ENCODE assay signal across 8 cellular contexts in genomic region chr11:14633506-14634224, GRCh38. TPM values are rescaled to one million over a fixed set of nuclear protein-coding genes. Genes with fewer than 3 reads are reported as not detected.
DNase-seq lines count a peak whose midpoint lies in the region; ATAC-seq and TF ChIP-seq lines count a peak whose summit lies in the region.
"Not testable (repeated sequence)": the region's sequence is repeated elsewhere in the genome, so short reads cannot be mapped to it uniquely, and the experiment has no call there.
"Had no signal": no experiment of that assay in that cellular context is flagged by ENCODE, and none has a peak within 500 bp of the region (broad histone marks: within the 10 kb centered on the region; RNA-seq: fewer than 3 reads in every experiment).

No MANE protein-coding gene starts in this region.

- intact Hi-C loops in colonic mucosa (cut with DNase I), result not testable (repeated sequence)

- not testable (repeated sequence) for H3K9me3 ChIP-seq in DND-41 (ENCODE audit: insufficient read depth, low read length, severe bottlenecking); T-helper 17 cell (ENCODE audit: control insufficient read depth, low read length, poor library complexity, severe bottlenecking); colonic mucosa; mucosa of rectum (ENCODE audit: control insufficient read depth in 2 of 2, low read length in 2 of 2)

- H3K36me3 Mint-ChIP-seq in T-helper 17 cell (ENCODE audit: low read depth); activated T-cell treated with anti-CD3 and anti-CD28 coated beads, Interleukin-2, amount 50 U/mL, for 4 hours (ENCODE audit: insufficient read depth): not testable (repeated sequence)

- H4K20me1 ChIP-seq in DND-41 (ENCODE audit: insufficient read depth, low read length), result not testable (repeated sequence)

- H3K9ac ChIP-seq in DND-41 (ENCODE audit: low read depth, low read length), result peak overlapping the region; percentile 33
- not testable (repeated sequence) for H3K9ac ChIP-seq in colonic mucosa (ENCODE audit: low read depth in 2 of 2, low read length in 2 of 2); mucosa of rectum (ENCODE audit: low read depth in 1 of 2, low read length in 2 of 2)

- H3K4me1 ChIP-seq in DND-41 (ENCODE audit: insufficient read depth, low read length) (peaks cover 49% of the 10 kb centered on the region), mucosa of rectum (ENCODE audit: control insufficient read depth in 2 of 2, insufficient read depth in 2 of 2, low read length in 2 of 2) (peaks cover 12 to 19% of the 10 kb centered on the region in 2 donors)
- H3K4me1 ChIP-seq in colonic mucosa, result not testable (repeated sequence)

- H3K79me2 ChIP-seq in DND-41 (ENCODE audit: insufficient read depth, low read length), result peaks cover 29% of the 10 kb centered on the region

- TF ChIP-seq CTCF in DND-41 (IDR thresholded peaks at IDR 0.05; ENCODE audit: borderline replicate concordance, extremely low read depth, low read length, poor library complexity, severe bottlenecking); colonic mucosa (IDR thresholded peaks at IDR 0.05): not testable (repeated sequence)

- not testable (repeated sequence) for H3K27me3 Mint-ChIP-seq in T-helper 17 cell; activated T-cell treated with anti-CD3 and anti-CD28 coated beads, Interleukin-2, amount 50 U/mL, for 4 hours (ENCODE audit: low read depth)

- not testable (repeated sequence) for H3K36me3 ChIP-seq in DND-41 (ENCODE audit: insufficient read depth, low read length); colonic mucosa; mucosa of rectum (ENCODE audit: control insufficient read depth in 2 of 2, insufficient read depth in 2 of 2, low read length in 2 of 2)

- peaks cover 32% of the 10 kb centered on the region for H3K4me1 Mint-ChIP-seq in T-helper 17 cell
- peaks cover 44% of the 10 kb centered on the region for H3K4me1 Mint-ChIP-seq in activated T-cell treated with anti-CD3 and anti-CD28 coated beads, Interleukin-2, amount 50 U/mL, for 4 hours (ENCODE audit: low read depth)

- H3K4me2 ChIP-seq in DND-41 (ENCODE audit: insufficient read depth, low read length), result peak overlapping the region; percentile 53

- not testable (repeated sequence) for H3K27me3 ChIP-seq in DND-41 (ENCODE audit: insufficient read depth, low read length, poor library complexity); colonic mucosa; mucosa of rectum (ENCODE audit: control insufficient read depth in 2 of 2, insufficient read depth in 2 of 2, low read length in 2 of 2)

- ATAC-seq in DND-41 (ENCODE audit: insufficient read depth, low read depth); T-helper 17 cell; activated T-cell treated with anti-CD3 and anti-CD28 coated beads, Interleukin-2, amount 50 U/mL, for 4 hours: not testable (repeated sequence)

- peak overlapping the region in 1 of 2 experiments; percentile 9; a peak in 1 of 4 replicates for H3K4me3 ChIP-seq in DND-41 (ENCODE audit: low read depth in 1 of 2, low read length in 2 of 2)
- not testable (repeated sequence) for H3K4me3 ChIP-seq in colonic mucosa
- peak overlapping the region; percentile 48 to 56 for H3K4me3 ChIP-seq in mucosa of rectum (ENCODE audit: low read length in 2 of 2)

- DNase-seq in DND-41 (peak; percentile 94), T-helper 17 cell (peak in 2 of 3 donors; percentile 13 to 17), colonic mucosa (peak; percentile 70)
- peak; percentile 54 for DNase-seq in activated CD4-positive, alpha-beta T cell treated with anti-CD3 and anti-CD28 coated beads, Interleukin-2, amount 50 U/mL, for 1 hour
- DNase-seq in activated T-cell treated with anti-CD3 and anti-CD28 coated beads, Interleukin-2, amount 50 U/mL, for 4 hours, result not testable (repeated sequence)
- DNase-seq in activated naive CD4-positive, alpha-beta T cell treated with Interleukin-2 at 50 U/mL for 16 hours, result peak; percentile 19

- H2AFZ ChIP-seq in DND-41 (ENCODE audit: low read depth, low read length), result not testable (repeated sequence)

- H3K27ac ChIP-seq in DND-41 (ENCODE audit: low read length) (peak overlapping the region; percentile 89), colonic mucosa (peak overlapping the region; percentile 63), mucosa of rectum (ENCODE audit: low read depth in 2 of 2, low read length in 2 of 2) (peak overlapping the region in 1 of 2 donors; percentile 52)

- H3K27ac Mint-ChIP-seq in T-helper 17 cell, result peak overlapping the region; percentile 5

- peaks cover 12% of the 10 kb centered on the region for H3K9me3 Mint-ChIP-seq in activated T-cell treated with anti-CD3 and anti-CD28 coated beads, Interleukin-2, amount 50 U/mL, for 4 hours

- peak overlapping the region; percentile 55 for H3K4me3 Mint-ChIP-seq in T-helper 17 cell
- H3K4me3 Mint-ChIP-seq in activated T-cell treated with anti-CD3 and anti-CD28 coated beads, Interleukin-2, amount 50 U/mL, for 4 hours, result peak overlapping the region; percentile 21

RNA-seq across cellular contexts. Expression of gene PDE3B, which starts 9.9 kb away (rescaled TPM):
- total RNA-seq in T-helper 17 cell (10 to 100 TPM; 68.9 to 90.4 TPM), colonic mucosa (10 to 100 TPM; 21.5 to 23.6 TPM)
- total RNA-seq in activated T-cell treated with anti-CD3 and anti-CD28 coated beads, Interleukin-2, amount 50 U/mL, for 4 hours, result 10 to 100 TPM; 13.0 to 17.8 (median 17.0) TPM
- total RNA-seq: LHCN-M2 had no signal
